In genomic region chr10:132963430-132963960, GRCh38 we compare ENCODE assay signal across 20 cellular contexts. TPM values are rescaled to one million over a fixed set of nuclear protein-coding genes. Genes with fewer than 3 reads are reported as not detected.
DNase-seq lines count a peak whose midpoint lies in the region; ATAC-seq lines count a peak whose summit lies in the region.
"Had no signal": no experiment of that assay in that cellular context is flagged by ENCODE, and none has a peak within 500 bp of the region (broad histone marks: within the 10 kb centered on the region; RNA-seq: fewer than 3 reads in every experiment).

No MANE protein-coding gene starts in this region.

- H3K4me3 Mint-ChIP-seq in activated CD4-positive, alpha-beta memory T cell treated with anti-CD3 and anti-CD28 coated beads, Interleukin-2, amount 10 ng/mL, durations not matched to agents 7 days and 5 days, result peak overlapping the region; percentile 89
- H3K4me3 Mint-ChIP-seq in activated CD4-positive, alpha-beta memory T cell treated with anti-CD3 and anti-CD28 coated beads for 36 hours, result no peak overlapping the region
- H3K4me3 Mint-ChIP-seq in CD4-positive, CD25-positive, alpha-beta regulatory T cell, result peak overlapping the region; percentile 70 to 97 (median 90)
- peak overlapping the region; percentile 84 for H3K4me3 Mint-ChIP-seq in activated T-helper 2 cell treated with anti-CD3 and anti-CD28 coated beads, Interferon-gamma antibody, Interleukin-2, Interleukin-4, amounts not matched to agents 10 μg/mL and 5 μg/mL and 100 μg/mL, durations not matched to agents 14 hours and 24 hours and 36 hours (ENCODE audit: low read depth)
- H3K4me3 Mint-ChIP-seq in natural killer cell treated with Interleukin-12 subunit alpha and Interleukin-12 subunit beta and Interleukin-15 and Interleukin-18, amount 100 ng/mL, for 72 hours, result peak overlapping the region; percentile 97

- H3K4me1 ChIP-seq in CD4-positive, CD25-positive, alpha-beta regulatory T cell (ENCODE audit: control insufficient read depth, insufficient read depth, low read length, poor library complexity, severe bottlenecking), result peaks cover 3% of the 10 kb centered on the region

- no peaks in the 10 kb centered on the region for H3K9me3 ChIP-seq in CD4-positive, CD25-positive, alpha-beta regulatory T cell (ENCODE audit: control insufficient read depth in 2 of 2, low read length in 2 of 2)
- H3K9me3 ChIP-seq: transverse colon had no signal

- CTCF ChIA-PET in activated CD4-positive, alpha-beta memory T cell treated with anti-CD3 and anti-CD28 coated beads, Interleukin-2, amount 10 ng/mL, durations not matched to agents 7 days and 5 days (lab: Charles Lee), result interaction anchor here (1.7 kb wide), 1 partner anchor 263 kb away, joined by 4 read pairs; no protein-coding TSS in a partner anchor
- CTCF ChIA-PET in activated CD4-positive, alpha-beta memory T cell treated with anti-CD3 and anti-CD28 coated beads for 36 hours (lab: Charles Lee), result interaction anchor here (1.4 kb wide), 1 partner anchor 23 kb away, joined by 4 read pairs; no protein-coding TSS in a partner anchor

- DNase-seq in activated CD4-positive, alpha-beta memory T cell treated with anti-CD3 and anti-CD28 coated beads, Interleukin-2, amount 10 ng/mL, durations not matched to agents 7 days and 5 days, result no peak
- no peak for DNase-seq in activated CD4-positive, alpha-beta memory T cell treated with anti-CD3 and anti-CD28 coated beads for 36 hours
- DNase-seq in CD4-positive, CD25-positive, alpha-beta regulatory T cell, result no peak
- no peak for DNase-seq in activated T-helper 2 cell treated with anti-CD3 and anti-CD28 coated beads, Interferon-gamma antibody, Interleukin-2, Interleukin-4, amounts not matched to agents 10 μg/mL and 5 μg/mL and 100 μg/mL, durations not matched to agents 14 hours and 24 hours and 36 hours (ENCODE audit: low spot score)
- DNase-seq in natural killer cell treated with Interleukin-12 subunit alpha and Interleukin-12 subunit beta and Interleukin-15 and Interleukin-18, amount 100 ng/mL, for 72 hours (ENCODE audit: low spot score), result no peak
- no peak for DNase-seq in SK-N-DZ (ENCODE audit: low spot score)
- DNase-seq in stimulated activated naive CD4-positive, alpha-beta T cell treated with Interleukin-2 at 50 U/mL for 16 hours (lab: John Stamatoyannopoulos, UW), result no peak
- no peak for DNase-seq in LoVo (ENCODE audit: low spot score)
- DNase-seq: ACHN; activated CD4-positive, alpha-beta T cell treated with anti-CD3 and anti-CD28 coated beads, Interleukin-2, amount 50 U/mL, for 48 hours; activated naive CD4-positive, alpha-beta T cell; cortex of kidney; hippocampal formation; mesenchymal stem cell; NCI-H2171 treated with DMSO at 0.1 percent for 48 hours; transverse colon had no signal

- H3K27ac Mint-ChIP-seq in activated CD4-positive, alpha-beta memory T cell treated with anti-CD3 and anti-CD28 coated beads, Interleukin-2, amount 10 ng/mL, durations not matched to agents 7 days and 5 days, result no peak overlapping the region
- no peak overlapping the region for H3K27ac Mint-ChIP-seq in activated CD4-positive, alpha-beta memory T cell treated with anti-CD3 and anti-CD28 coated beads for 36 hours
- peak overlapping the region in 1 of 3 donors; percentile 47 for H3K27ac Mint-ChIP-seq in CD4-positive, CD25-positive, alpha-beta regulatory T cell
- peak overlapping the region; percentile 47 for H3K27ac Mint-ChIP-seq in activated T-helper 2 cell treated with anti-CD3 and anti-CD28 coated beads, Interferon-gamma antibody, Interleukin-2, Interleukin-4, amounts not matched to agents 10 μg/mL and 5 μg/mL and 100 μg/mL, durations not matched to agents 14 hours and 24 hours and 36 hours
- peak overlapping the region; percentile 76 to 82 for H3K27ac Mint-ChIP-seq in natural killer cell treated with Interleukin-12 subunit alpha and Interleukin-12 subunit beta and Interleukin-15 and Interleukin-18, amount 100 ng/mL, for 72 hours
- H3K27ac Mint-ChIP-seq: neural progenitor cell had no signal

- POLR2A ChIA-PET in activated CD4-positive, alpha-beta memory T cell treated with anti-CD3 and anti-CD28 coated beads, Interleukin-2, amount 10 ng/mL, durations not matched to agents 7 days and 5 days (lab: Charles Lee), result no interaction called here
- POLR2A ChIA-PET in activated CD4-positive, alpha-beta memory T cell treated with anti-CD3 and anti-CD28 coated beads for 36 hours (lab: Charles Lee), result interaction anchor here (0.6 kb wide), 1 partner anchor 18 kb away, joined by 3 read pairs; no protein-coding TSS in a partner anchor

- no peaks in the 10 kb centered on the region for H3K36me3 Mint-ChIP-seq in activated CD4-positive, alpha-beta memory T cell treated with anti-CD3 and anti-CD28 coated beads, Interleukin-2, amount 10 ng/mL, durations not matched to agents 7 days and 5 days (ENCODE audit: low read depth)
- H3K36me3 Mint-ChIP-seq in activated CD4-positive, alpha-beta memory T cell treated with anti-CD3 and anti-CD28 coated beads for 36 hours, result no peaks in the 10 kb centered on the region
- no peaks in the 10 kb centered on the region for H3K36me3 Mint-ChIP-seq in CD4-positive, CD25-positive, alpha-beta regulatory T cell
- H3K36me3 Mint-ChIP-seq in activated T-helper 2 cell treated with anti-CD3 and anti-CD28 coated beads, Interferon-gamma antibody, Interleukin-2, Interleukin-4, amounts not matched to agents 10 μg/mL and 5 μg/mL and 100 μg/mL, durations not matched to agents 14 hours and 24 hours and 36 hours (ENCODE audit: low read depth), result no peaks in the 10 kb centered on the region
- H3K36me3 Mint-ChIP-seq in natural killer cell treated with Interleukin-12 subunit alpha and Interleukin-12 subunit beta and Interleukin-15 and Interleukin-18, amount 100 ng/mL, for 72 hours, result no peaks in the 10 kb centered on the region
- H3K36me3 Mint-ChIP-seq: neural progenitor cell had no signal

- peaks cover 3% of the 10 kb centered on the region for H3K27me3 ChIP-seq in CD4-positive, CD25-positive, alpha-beta regulatory T cell (ENCODE audit: control insufficient read depth, insufficient read depth, low read length)

- H3K27ac ChIP-seq in CD4-positive, CD25-positive, alpha-beta regulatory T cell (ENCODE audit: insufficient read depth, low read length, poor library complexity, severe bottlenecking), result no peak overlapping the region
- H3K27ac ChIP-seq: neural progenitor cell, SK-N-MC had no signal

- intact Hi-C loops in activated CD4-positive, alpha-beta memory T cell treated with anti-CD3 and anti-CD28 coated beads for 36 hours (cut with micrococcal nuclease), result loop anchor here (2.0 to 5.0 kb wide), 3 partner anchors 21 to 294 kb away; partner anchors contain the start of gene CFAP46
- intact Hi-C loops in activated T-helper 2 cell treated with anti-CD3 and anti-CD28 coated beads, Interferon-gamma antibody, Interleukin-2, Interleukin-4, amounts not matched to agents 10 μg/mL and 5 μg/mL and 100 μg/mL, durations not matched to agents 14 hours and 24 hours and 36 hours (cut with micrococcal nuclease), result no loop called here

- H3K9me3 Mint-ChIP-seq in activated CD4-positive, alpha-beta memory T cell treated with anti-CD3 and anti-CD28 coated beads, Interleukin-2, amount 10 ng/mL, durations not matched to agents 7 days and 5 days, result no peaks in the 10 kb centered on the region
- no peaks in the 10 kb centered on the region for H3K9me3 Mint-ChIP-seq in activated CD4-positive, alpha-beta memory T cell treated with anti-CD3 and anti-CD28 coated beads for 36 hours
- H3K9me3 Mint-ChIP-seq in CD4-positive, CD25-positive, alpha-beta regulatory T cell, result no peaks in the 10 kb centered on the region
- no peaks in the 10 kb centered on the region for H3K9me3 Mint-ChIP-seq in activated T-helper 2 cell treated with anti-CD3 and anti-CD28 coated beads, Interferon-gamma antibody, Interleukin-2, Interleukin-4, amounts not matched to agents 10 μg/mL and 5 μg/mL and 100 μg/mL, durations not matched to agents 14 hours and 24 hours and 36 hours
- H3K9me3 Mint-ChIP-seq in natural killer cell treated with Interleukin-12 subunit alpha and Interleukin-12 subunit beta and Interleukin-15 and Interleukin-18, amount 100 ng/mL, for 72 hours, result no peaks in the 10 kb centered on the region
- H3K9me3 Mint-ChIP-seq: neural progenitor cell had no signal

- no peak overlapping the region for H3K4me3 ChIP-seq in CD4-positive, CD25-positive, alpha-beta regulatory T cell (ENCODE audit: low read depth, low read length)
- H3K4me3 ChIP-seq: neural progenitor cell had no signal

- H3K4me1 Mint-ChIP-seq in activated CD4-positive, alpha-beta memory T cell treated with anti-CD3 and anti-CD28 coated beads, Interleukin-2, amount 10 ng/mL, durations not matched to agents 7 days and 5 days, result peaks cover 24% of the 10 kb centered on the region
- peaks cover 18% of the 10 kb centered on the region for H3K4me1 Mint-ChIP-seq in activated CD4-positive, alpha-beta memory T cell treated with anti-CD3 and anti-CD28 coated beads for 36 hours (ENCODE audit: low read depth)
- H3K4me1 Mint-ChIP-seq in CD4-positive, CD25-positive, alpha-beta regulatory T cell, result peaks cover 7 to 24% (median 16%) of the 10 kb centered on the region in 4 donors
- peaks cover 12% of the 10 kb centered on the region for H3K4me1 Mint-ChIP-seq in activated T-helper 2 cell treated with anti-CD3 and anti-CD28 coated beads, Interferon-gamma antibody, Interleukin-2, Interleukin-4, amounts not matched to agents 10 μg/mL and 5 μg/mL and 100 μg/mL, durations not matched to agents 14 hours and 24 hours and 36 hours (ENCODE audit: low read depth)
- peaks cover 20 to 22% of the 10 kb centered on the region in 2 donors for H3K4me1 Mint-ChIP-seq in natural killer cell treated with Interleukin-12 subunit alpha and Interleukin-12 subunit beta and Interleukin-15 and Interleukin-18, amount 100 ng/mL, for 72 hours (ENCODE audit: low read depth in 2 of 2)

- H3K27me3 Mint-ChIP-seq in activated CD4-positive, alpha-beta memory T cell treated with anti-CD3 and anti-CD28 coated beads, Interleukin-2, amount 10 ng/mL, durations not matched to agents 7 days and 5 days, result peaks cover 16% of the 10 kb centered on the region
- peaks cover 9% of the 10 kb centered on the region for H3K27me3 Mint-ChIP-seq in activated CD4-positive, alpha-beta memory T cell treated with anti-CD3 and anti-CD28 coated beads for 36 hours
- H3K27me3 Mint-ChIP-seq in CD4-positive, CD25-positive, alpha-beta regulatory T cell, result peaks cover 2% of the 10 kb centered on the region
- peaks cover 26% of the 10 kb centered on the region for H3K27me3 Mint-ChIP-seq in activated T-helper 2 cell treated with anti-CD3 and anti-CD28 coated beads, Interferon-gamma antibody, Interleukin-2, Interleukin-4, amounts not matched to agents 10 μg/mL and 5 μg/mL and 100 μg/mL, durations not matched to agents 14 hours and 24 hours and 36 hours (ENCODE audit: low read depth)
- H3K27me3 Mint-ChIP-seq in natural killer cell treated with Interleukin-12 subunit alpha and Interleukin-12 subunit beta and Interleukin-15 and Interleukin-18, amount 100 ng/mL, for 72 hours, result peaks cover 14 to 20% of the 10 kb centered on the region in 2 donors

- ATAC-seq in CD4-positive, CD25-positive, alpha-beta regulatory T cell (ENCODE audit: low read depth in 2 of 2), result no peak
- no peak for ATAC-seq in natural killer cell treated with Interleukin-12 subunit alpha and Interleukin-12 subunit beta and Interleukin-15 and Interleukin-18, amount 100 ng/mL, for 72 hours

- H3K36me3 ChIP-seq in CD4-positive, CD25-positive, alpha-beta regulatory T cell (ENCODE audit: control insufficient read depth, insufficient read depth, low read length), result no peaks in the 10 kb centered on the region
- H3K36me3 ChIP-seq: neural progenitor cell, transverse colon had no signal

RNA-seq across cellular contexts. Expression of gene CFAP46, which starts 21.1 kb away (rescaled TPM):
- total RNA-seq in activated CD4-positive, alpha-beta memory T cell treated with anti-CD3 and anti-CD28 coated beads, Interleukin-2, amount 10 ng/mL, durations not matched to agents 7 days and 5 days, result not detected
- under 1 TPM in 1 of 2 experiments, not detected in 1; 0.07 TPM for total RNA-seq in activated CD4-positive, alpha-beta memory T cell treated with anti-CD3 and anti-CD28 coated beads for 36 hours
- not detected for total RNA-seq in CD4-positive, CD25-positive, alpha-beta regulatory T cell
- polyA plus RNA-seq in CD4-positive, CD25-positive, alpha-beta regulatory T cell, result not detected
- total RNA-seq in activated T-helper 2 cell treated with anti-CD3 and anti-CD28 coated beads, Interferon-gamma antibody, Interleukin-2, Interleukin-4, amounts not matched to agents 10 μg/mL and 5 μg/mL and 100 μg/mL, durations not matched to agents 14 hours and 24 hours and 36 hours, result not detected in 2 replicates
- under 1 TPM in 1 of 2 donors, not detected in 1; 0.19 TPM for total RNA-seq in natural killer cell treated with Interleukin-12 subunit alpha and Interleukin-12 subunit beta and Interleukin-15 and Interleukin-18, amount 100 ng/mL, for 72 hours
- polyA plus RNA-seq in SK-N-DZ (2014; cell fraction: cytosol; rRNA removed), result 0.02 and 0.08 TPM in 2 replicates
- not detected in 2 replicates for polyA plus RNA-seq in SK-N-DZ (2014; cell fraction: nucleus; rRNA removed)
- total RNA-seq: HT-29, LHCN-M2, transverse colon had no signal

Comparison
In these comparisons a context has a peak if more than half of its experiments do, and no peak if none do; other contexts are left out.
1. H3K27ac Mint-ChIP-seq: peak in activated T-helper 2 cell treated with anti-CD3 and anti-CD28 coated beads, Interferon-gamma antibody, Interleukin-2, Interleukin-4, amounts not matched to agents 10 μg/mL and 5 μg/mL and 100 μg/mL, durations not matched to agents 14 hours and 24 hours and 36 hours (single experiment) and natural killer cell treated with Interleukin-12 subunit alpha and Interleukin-12 subunit beta and Interleukin-15 and Interleukin-18, amount 100 ng/mL, for 72 hours (2 of 2); none in activated CD4-positive, alpha-beta memory T cell treated with anti-CD3 and anti-CD28 coated beads, Interleukin-2, amount 10 ng/mL, durations not matched to agents 7 days and 5 days (single experiment) and activated CD4-positive, alpha-beta memory T cell treated with anti-CD3 and anti-CD28 coated beads for 36 hours (single experiment).